ENCODE assay signal across 8 cellular contexts in the genomic region with DNA sequence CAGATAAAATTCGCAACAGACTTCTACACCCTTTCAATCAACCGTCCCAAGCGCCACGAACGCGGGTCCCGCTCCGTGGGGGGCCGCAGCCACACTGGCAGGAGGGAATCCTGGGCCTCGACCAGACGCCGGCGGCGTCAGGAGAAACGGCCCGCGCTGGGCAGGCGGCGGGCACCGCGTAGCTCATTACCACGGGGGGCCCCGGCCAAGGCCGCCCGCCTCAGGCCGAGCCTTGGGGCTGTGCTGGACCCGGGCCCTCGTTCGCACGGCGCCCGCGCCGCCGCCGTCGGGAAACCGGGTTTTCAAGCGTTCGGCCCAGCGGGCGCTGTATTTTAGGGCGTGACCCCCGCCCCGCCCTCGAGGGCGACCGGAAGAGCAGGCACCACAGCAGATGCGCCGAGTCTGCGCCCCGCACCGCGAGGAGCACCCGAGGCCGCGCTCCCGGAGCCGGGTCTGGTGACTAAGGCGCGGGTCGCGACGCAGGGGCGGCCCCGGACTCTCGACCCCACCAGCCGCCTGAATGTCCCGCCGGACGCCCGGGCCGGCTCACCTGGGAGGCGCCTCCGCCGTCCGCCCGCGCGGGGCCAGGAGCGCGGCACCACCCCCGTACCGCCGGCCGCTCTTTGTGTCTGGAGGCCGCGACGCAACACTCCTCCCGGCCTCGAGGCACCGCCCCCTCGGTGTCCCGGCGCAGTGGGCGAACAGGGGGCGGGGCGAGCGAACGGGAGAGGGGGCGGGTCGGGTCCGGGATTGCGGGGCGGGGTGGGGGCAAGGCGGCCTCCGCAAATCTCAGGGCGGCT. TPM values are rescaled to one million over a fixed set of nuclear protein-coding genes. Genes with fewer than 3 reads are reported as not detected.
A peak's percentile ranks its signal among the peaks of the same experiment; 100 is the strongest.
DNase-seq lines count a peak whose midpoint lies in the region; ATAC-seq and TF ChIP-seq lines count a peak whose summit lies in the region.

TSS of gene NINL (minus strand) at position 627 of the 800 bp plus-strand sequence. CDS start 58,944 bp downstream, outside the sequence.

- no peak within 1 kb of the TSS for H3K27ac Mint-ChIP-seq in MCF 10A (ENCODE audit: low read depth, unreplicated experiment)

- no peaks in the 10 kb centered on the region for H3K36me3 Mint-ChIP-seq in MCF 10A (ENCODE audit: insufficient read depth, unreplicated experiment)

- H3K36me3 ChIP-seq in HUES48 (ENCODE audit: control insufficient read depth, insufficient read depth, low read length) = peaks cover 6% of the 10 kb centered on the region; the same call in 1 of the 2 replicates
- peaks cover 9% of the 10 kb centered on the region for H3K36me3 ChIP-seq in iPS-20b (ENCODE audit: insufficient read depth, low read depth, low read length)
- H3K36me3 ChIP-seq in skeletal muscle satellite cell (ENCODE audit: insufficient read depth, low read length) = no peaks in the 10 kb centered on the region

- H3K4me1 ChIP-seq in HUES48 (ENCODE audit: control insufficient read depth, insufficient read depth, low read length) = no peaks in the 10 kb centered on the region
- H3K4me1 ChIP-seq in iPS-20b (ENCODE audit: insufficient read depth, low read length) = no peaks in the 10 kb centered on the region
- peaks cover 7% of the 10 kb centered on the region for H3K4me1 ChIP-seq in skeletal muscle satellite cell (ENCODE audit: control insufficient read depth, insufficient read depth, low read length)

- H3K9me3 ChIP-seq in HUES48 (ENCODE audit: control insufficient read depth, insufficient read depth, low read length) = no peaks in the 10 kb centered on the region
- no peaks in the 10 kb centered on the region for H3K9me3 ChIP-seq in iPS-20b (ENCODE audit: insufficient read depth, low read depth, low read length)
- no peaks in the 10 kb centered on the region for H3K9me3 ChIP-seq in skeletal muscle satellite cell (replicated peaks; ENCODE audit: low read length)

- peak within 1 kb of the TSS; percentile 94 for H3K9ac ChIP-seq in HUES48 (ENCODE audit: low read depth, low read length)
- peak within 1 kb of the TSS; percentile 99 for H3K9ac ChIP-seq in iPS-20b (ENCODE audit: low read depth, low read length)
- peak within 1 kb of the TSS; percentile 80 for H3K9ac ChIP-seq in skeletal muscle satellite cell (ENCODE audit: low read depth, low read length)

- H3K27ac ChIP-seq in HUES48 (ENCODE audit: low read depth, low read length) (peak within 1 kb of the TSS; percentile 95), iPS-20b (ENCODE audit: low read length) (peak within 1 kb of the TSS; percentile 76)

- POLR2A ChIA-PET in MCF 10A (lab: Yijun Ruan, JAX) = no interaction called here

- H3K9me3 Mint-ChIP-seq in MCF 10A (ENCODE audit: unreplicated experiment) = no peaks in the 10 kb centered on the region

- H3K4me3 Mint-ChIP-seq in MCF 10A (ENCODE audit: unreplicated experiment) = peak within 1 kb of the TSS; percentile 52

- no peaks in the 10 kb centered on the region for H3K27me3 Mint-ChIP-seq in MCF 10A (ENCODE audit: insufficient read depth, unreplicated experiment)

- CTCF ChIA-PET in MCF 10A (lab: Yijun Ruan, JAX) = interaction anchor here (1.1 kb wide), 1 partner anchor 45 kb away, joined by 4 read pairs; no protein-coding TSS in a partner anchor

- intact Hi-C loops in MCF 10A (cut with micrococcal nuclease) = no loop called here

- H3K27me3 ChIP-seq in HUES48 (ENCODE audit: control insufficient read depth, insufficient read depth, low read length) (no peaks in the 10 kb centered on the region), iPS-20b (ENCODE audit: insufficient read depth, low read length) (no peaks in the 10 kb centered on the region; the same call in 1 of the 2 replicates), skeletal muscle satellite cell (ENCODE audit: control insufficient read depth, insufficient read depth, low read length) (no peaks in the 10 kb centered on the region)

- H3K4me3 ChIP-seq in HUES48 (ENCODE audit: low read depth, low read length) = peak within 1 kb of the TSS; percentile 63
- peak within 1 kb of the TSS; percentile 99 for H3K4me3 ChIP-seq in iPS-20b (ENCODE audit: low read length)
- peak within 1 kb of the TSS; percentile 75 for H3K4me3 ChIP-seq in skeletal muscle satellite cell (ENCODE audit: low read length)

- peak within 1 kb of the TSS; percentile 92 for H3K4me2 ChIP-seq in skeletal muscle satellite cell (ENCODE audit: low read length)

- no peak for ATAC-seq in GM19324 (IDR thresholded peaks at IDR 0.05; ENCODE audit: low FRiP score, unreplicated experiment)

- H3K4me1 Mint-ChIP-seq in MCF 10A (ENCODE audit: insufficient read depth, unreplicated experiment) = no peaks in the 10 kb centered on the region

- DNase-seq in NCI-H1436 (lab: John Stamatoyannopoulos, UW) = peak; percentile 77
- no peak for DNase-seq in NCI-H1436 treated with DMSO at 0.1 percent for 48 hours (lab: John Stamatoyannopoulos, UW)
- peak in 4 of 5 experiments; percentile 6 to 73 (median 34) for DNase-seq in T-helper 2 cell
- peak; percentile 38 for DNase-seq in MCF 10A (ENCODE audit: unreplicated experiment)

- TSS peak; percentile 37 for BruUV-seq in MCF 10A (replicated peaks; lab: Mats Ljungman, UMichigan)

- TF ChIP-seq CTCF in MCF 10A (IDR thresholded peaks at IDR 0.05; ENCODE audit: unreplicated experiment) = no peak

RNA-seq across cellular contexts. Expression of gene NINL, which starts in this region (rescaled TPM):
- 1.2 and 1.3 TPM in 2 replicates for total RNA-seq in MCF 10A (2022)
- 2.0 and 3.5 TPM in 2 replicates for total RNA-seq in skeletal muscle satellite cell (2012; rRNA removed)
